In genomic region chr16:87316923-87317765, GRCh38 we compare ENCODE assay signal across 8 cellular contexts. TPM values are rescaled to one million over a fixed set of nuclear protein-coding genes. Genes with fewer than 3 reads are reported as not detected.
A peak's percentile ranks its signal among the peaks of the same experiment; 100 is the strongest.
DNase-seq lines count a peak whose midpoint lies in the region; ATAC-seq and TF ChIP-seq lines count a peak whose summit lies in the region.

Gene C16orf95, minus strand, starts transcription at chr16:87317392. Its CDS starts 150 bp downstream, at chr16:87317242.

- H3K27ac Mint-ChIP-seq in CD4-positive, alpha-beta T cell: peak within 1 kb of the TSS; percentile 93

- peak; percentile 93 to 98 (median 96) for DNase-seq in CD4-positive, alpha-beta T cell
- peak; percentile 92 for DNase-seq in NCI-H69 (lab: John Stamatoyannopoulos, UW)
- DNase-seq in activated CD4-positive, alpha-beta T cell treated with anti-CD3 and anti-CD28 coated beads, Interleukin-2, amount 50 U/mL, for 24 hours (ENCODE audit: low read depth in 1 of 2, low spot score in 1 of 2): peak; percentile 96 to 99
- DNase-seq in dedifferentiated amniotic fluid mesenchymal stem cell (ENCODE audit: extremely low spot score): peak; percentile 96
- peak; percentile 95 to 96 for DNase-seq in left lung
- DNase-seq in stimulated activated CD4-positive, alpha-beta T cell treated with anti-CD3 and anti-CD28 coated beads, Interleukin-2, amount 100 ng/mL, for 4 hours (ENCODE audit: low read depth): peak; percentile 94

- H3K27ac ChIP-seq in CD4-positive, alpha-beta T cell (ENCODE audit: low read depth, low read length): peak within 1 kb of the TSS; percentile 78
- peak within 1 kb of the TSS; percentile 85 to 91 for H3K27ac ChIP-seq in left lung

- H3K36me3 ChIP-seq in left lung: no peaks in the 10 kb centered on the region

- POLR2A ChIA-PET in CD4-positive, alpha-beta T cell (lab: Charles Lee): interaction anchor here (1.0 to 3.9 kb wide), 7 partner anchors 64 to 448 kb away, joined by 3 to 45 read pairs (median 6); partner anchors contain the start of genes FBXO31, KLHDC4 and MAP1LC3B

- H3K27me3 Mint-ChIP-seq in CD4-positive, alpha-beta T cell: no peaks in the 10 kb centered on the region

- intact Hi-C loops in CD4-positive, alpha-beta T cell (cut with DNase I, micrococcal nuclease): loop anchor here (1.0 to 5.0 kb wide), 4 partner anchors 64 to 175 kb away; partner anchors contain the start of genes MAP1LC3B (in 1 of the 2) and ZCCHC14 (in 1 of the 2)
- intact Hi-C loops in left lung (cut with DNase I): no loop called here

- peak within 1 kb of the TSS; percentile 97 for H3K4me3 Mint-ChIP-seq in CD4-positive, alpha-beta T cell

- H3K4me3 ChIP-seq in left lung: peak within 1 kb of the TSS; percentile 76 to 93

- peaks cover 5 to 12% of the 10 kb centered on the region in 2 donors for H3K4me1 ChIP-seq in left lung

- H3K4me1 Mint-ChIP-seq in CD4-positive, alpha-beta T cell (ENCODE audit: low read depth): peaks cover 21% of the 10 kb centered on the region

- peak; percentile 91 for ATAC-seq in CD4-positive, alpha-beta T cell (ENCODE audit: poor library complexity)
- ATAC-seq in GM19395 (IDR thresholded peaks at IDR 0.05; ENCODE audit: unreplicated experiment) (peak; percentile 93), HG03558 (IDR thresholded peaks at IDR 0.05; ENCODE audit: extremely low read depth, unreplicated experiment) (peak; percentile 65), left lung (peak; percentile 97)

- no peaks in the 10 kb centered on the region for H3K9me3 Mint-ChIP-seq in CD4-positive, alpha-beta T cell

- H3K9me3 ChIP-seq in CD4-positive, alpha-beta T cell (ENCODE audit: control insufficient read depth, low read length): no peaks in the 10 kb centered on the region
- H3K9me3 ChIP-seq in left lung: no peaks in the 10 kb centered on the region

- CTCF ChIA-PET in CD4-positive, alpha-beta T cell (lab: Charles Lee): interaction anchor here (0.7 to 2.5 kb wide), 3 partner anchors 19 to 77 kb away, joined by 3 to 11 read pairs (median 3); partner anchors contain the start of gene FBXO31

- no peaks in the 10 kb centered on the region for H3K27me3 ChIP-seq in CD4-positive, alpha-beta T cell (ENCODE audit: control insufficient read depth, insufficient read depth, low read length)
- H3K27me3 ChIP-seq in left lung: no peaks in the 10 kb centered on the region

- peak; percentile 53 for TF ChIP-seq CTCF in CD4-positive, alpha-beta T cell (IDR thresholded peaks at IDR 0.05)
- peak; percentile 48 to 61 for TF ChIP-seq CTCF in left lung (IDR thresholded peaks at IDR 0.05)

- H3K36me3 Mint-ChIP-seq in CD4-positive, alpha-beta T cell (ENCODE audit: low read depth): peaks cover 13% of the 10 kb centered on the region

RNA-seq across cellular contexts. Expression of gene C16orf95, which starts in this region (rescaled TPM):
- total RNA-seq in CD4-positive, alpha-beta T cell: 1 to 10 TPM in 1 of 2 experiments, under 1 TPM in 1; 0.74 to 1.2 TPM
- total RNA-seq in left lung: 1 to 10 TPM; 2.3 to 6.7 TPM

Comparison
In these comparisons a context has a peak if more than half of its experiments do, and no peak if none do; other contexts are left out.
1. Peak in every context shown above with its lines: DNase-seq, ATAC-seq, H3K4me3 ChIP-seq and H3K27ac ChIP-seq.
2. intact Hi-C loops: an anchor here in CD4-positive, alpha-beta T cell (1.0 to 5.0 kb wide); none called in left lung.